8 cellular contexts compared by ENCODE assay signal in the genomic region with DNA sequence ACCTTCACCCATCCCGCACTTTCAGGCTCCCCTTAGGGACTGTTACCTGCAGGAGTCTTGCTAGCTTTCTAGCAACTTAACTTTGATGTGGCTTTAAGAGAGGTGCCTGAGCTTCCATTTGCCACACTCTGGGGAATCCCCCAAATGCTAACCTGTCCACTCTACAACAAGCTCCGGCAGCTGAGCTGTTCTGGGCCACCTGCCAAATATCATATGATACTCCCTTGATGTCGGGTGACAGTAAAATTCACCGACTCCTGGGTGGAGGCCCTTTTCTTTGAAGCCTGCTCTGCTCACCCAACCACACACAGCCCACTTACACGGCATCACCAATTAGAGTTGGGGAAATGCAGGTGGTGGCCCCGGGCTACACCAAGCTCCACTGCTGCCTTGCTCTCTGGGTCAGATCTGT.
DNase-seq lines count a peak whose midpoint lies in the region; ATAC-seq and TF ChIP-seq lines count a peak whose summit lies in the region.

No MANE protein-coding gene starts in this region.

- ATAC-seq in HG02884 (IDR thresholded peaks at IDR 0.05; ENCODE audit: unreplicated experiment), result peak; percentile 80

- H3K4me3 Mint-ChIP-seq in nephron progenitor cell, result no peak overlapping the region

- H3K27ac Mint-ChIP-seq in nephron progenitor cell, result no peak overlapping the region

- DNase-seq in SW480 (ENCODE audit: low spot score) (peak; percentile 98), caudate nucleus (lab: John Stamatoyannopoulos, UW) (no peak), nephron progenitor cell (no peak), iPS-NIHi7 (ENCODE audit: extremely low spot score) (no peak)
- DNase-seq in activated naive CD8-positive, alpha-beta T cell treated with anti-CD3 and anti-CD28 coated beads, Interleukin-2, amount 50 U/mL, for 16 hours (ENCODE audit: low read depth, low spot score), result peak; percentile 80
- peak; percentile 42 to 68 for DNase-seq in stimulated activated CD4-positive, alpha-beta T cell treated with anti-CD3 and anti-CD28 coated beads, Interleukin-15, amount 100 ng/mL, for 1 hour (ENCODE audit: low read depth in 1 of 2, low spot score in 1 of 2)

- peaks cover 0 to 20% (median 0%) of the 10 kb centered on the region in 11 experiments; a peak in 2 of 22 replicates for H4K20me1 ChIP-seq in BLaER1 treated with 17β-estradiol and CSF1 and Interleukin-3, amounts not matched to agents 10 nM and 100 nM

- TF ChIP-seq CTCF in nephron progenitor cell (IDR thresholded peaks at IDR 0.05), result no peak

- H3K36me3 ChIP-seq in BLaER1 treated with 17β-estradiol and CSF1 and Interleukin-3, amounts not matched to agents 10 nM and 100 nM, result no peaks in the 10 kb centered on the region; a peak in 1 of 22 replicates

- peaks cover 8% of the 10 kb centered on the region for H3K4me1 Mint-ChIP-seq in nephron progenitor cell

- no peak overlapping the region for H3K27ac ChIP-seq in BLaER1 treated with 17β-estradiol and CSF1 and Interleukin-3, amounts not matched to agents 10 nM and 100 nM
- no peak overlapping the region for H3K27ac ChIP-seq in caudate nucleus (ENCODE audit: low read depth, low read length)

- peaks cover 8% of the 10 kb centered on the region for H3K27me3 Mint-ChIP-seq in nephron progenitor cell (ENCODE audit: low read depth, poor library complexity)

- H3K4me2 ChIP-seq in BLaER1 treated with 17β-estradiol and CSF1 and Interleukin-3, amounts not matched to agents 10 nM and 100 nM, result peak overlapping the region in 9 of 11 experiments; percentile 42 to 69 (median 59); a peak in 17 of 22 replicates

- no peaks in the 10 kb centered on the region for H3K36me3 Mint-ChIP-seq in nephron progenitor cell (ENCODE audit: low read depth)

- no peak overlapping the region for H3K9ac ChIP-seq in BLaER1 treated with 17β-estradiol and CSF1 and Interleukin-3, amounts not matched to agents 10 nM and 100 nM

- peaks cover 29 to 48% (median 41%) of the 10 kb centered on the region in 10 experiments for H3K4me1 ChIP-seq in BLaER1 treated with 17β-estradiol and CSF1 and Interleukin-3, amounts not matched to agents 10 nM and 100 nM

- H3K9me3 ChIP-seq in BLaER1 treated with 17β-estradiol and CSF1 and Interleukin-3, amounts not matched to agents 10 nM and 100 nM (replicated peaks in 1 of 11), result 0 out of 22 replicates have a peak, but pooled peaks cover 0 to 3% (median 0%) of the 10 kb centered on the region in 11 experiments

- H3K9me3 Mint-ChIP-seq in nephron progenitor cell, result no peaks in the 10 kb centered on the region

- no peak overlapping the region for H3K4me3 ChIP-seq in BLaER1 treated with 17β-estradiol and CSF1 and Interleukin-3, amounts not matched to agents 10 nM and 100 nM

- H3K27me3 ChIP-seq in BLaER1 treated with 17β-estradiol and CSF1 and Interleukin-3, amounts not matched to agents 10 nM and 100 nM, result peaks cover 0 to 74% (median 0%) of the 10 kb centered on the region in 11 experiments; a peak in 4 of 22 replicates

Comparison
In these comparisons a context has a peak if more than half of its experiments do, and no peak if none do; other contexts are left out.
1. DNase-seq: peak in SW480 (single experiment), activated naive CD8-positive, alpha-beta T cell treated with anti-CD3 and anti-CD28 coated beads, Interleukin-2, amount 50 U/mL, for 16 hours (single experiment) and stimulated activated CD4-positive, alpha-beta T cell treated with anti-CD3 and anti-CD28 coated beads, Interleukin-15, amount 100 ng/mL, for 1 hour (2 of 2); none in caudate nucleus (0 of 61), nephron progenitor cell (single experiment) and iPS-NIHi7 (single experiment).